In the genomic region with DNA sequence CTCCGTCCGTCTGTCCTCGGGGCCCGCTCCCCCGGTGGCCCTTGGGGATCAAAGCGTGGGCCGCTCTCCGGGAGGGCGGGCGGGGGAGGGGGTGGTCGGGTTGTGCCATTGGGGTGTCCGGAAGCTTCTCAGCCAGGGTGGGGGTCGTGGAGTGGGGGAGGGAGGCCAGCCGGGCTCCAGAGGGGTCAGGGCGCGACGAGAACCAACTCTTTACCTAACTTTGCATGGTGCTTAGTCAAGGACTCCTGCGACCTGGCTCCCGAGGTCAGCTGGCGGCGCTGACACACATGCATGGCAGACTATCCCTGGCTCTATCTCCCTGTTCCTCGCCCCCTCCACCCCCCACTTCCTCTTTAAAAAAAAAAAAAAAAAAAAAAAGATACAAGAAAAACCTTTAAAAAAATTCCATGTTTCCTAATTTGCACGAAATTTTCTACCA, we compare ENCODE assay signal across 1 cellular context.
TF ChIP-seq lines count a peak whose summit lies in the region.

No MANE protein-coding gene starts in this region.

TF ChIP-seq in GM23338, 12 proteins besides CTCF, POLR2A, EP300 and RAD21 (continued from another document):
- TF ChIP-seq NANOG (IDR thresholded peaks at IDR 0.05; ENCODE audit: borderline replicate concordance) (no peak), ZNF331 (CRISPR knock-in tag; IDR thresholded peaks at IDR 0.05; ENCODE audit: low read depth) (no peak), JUNB (IDR thresholded peaks at IDR 0.05; ENCODE audit: unreplicated experiment) (no peak), STAT1 (IDR thresholded peaks at IDR 0.05; ENCODE audit: unreplicated experiment) (no peak), POLR2AphosphoS5 (IDR thresholded peaks at IDR 0.05; ENCODE audit: low read depth) (no peak), CREB1 (CRISPR knock-in tag; IDR thresholded peaks at IDR 0.05; ENCODE audit: low read depth) (no peak), ZNF114 (CRISPR knock-in tag; IDR thresholded peaks at IDR 0.05) (no peak), EZH2 (IDR thresholded peaks at IDR 0.05; ENCODE audit: low read depth, unreplicated experiment) (no peak)
- TF ChIP-seq, protein P1, sequence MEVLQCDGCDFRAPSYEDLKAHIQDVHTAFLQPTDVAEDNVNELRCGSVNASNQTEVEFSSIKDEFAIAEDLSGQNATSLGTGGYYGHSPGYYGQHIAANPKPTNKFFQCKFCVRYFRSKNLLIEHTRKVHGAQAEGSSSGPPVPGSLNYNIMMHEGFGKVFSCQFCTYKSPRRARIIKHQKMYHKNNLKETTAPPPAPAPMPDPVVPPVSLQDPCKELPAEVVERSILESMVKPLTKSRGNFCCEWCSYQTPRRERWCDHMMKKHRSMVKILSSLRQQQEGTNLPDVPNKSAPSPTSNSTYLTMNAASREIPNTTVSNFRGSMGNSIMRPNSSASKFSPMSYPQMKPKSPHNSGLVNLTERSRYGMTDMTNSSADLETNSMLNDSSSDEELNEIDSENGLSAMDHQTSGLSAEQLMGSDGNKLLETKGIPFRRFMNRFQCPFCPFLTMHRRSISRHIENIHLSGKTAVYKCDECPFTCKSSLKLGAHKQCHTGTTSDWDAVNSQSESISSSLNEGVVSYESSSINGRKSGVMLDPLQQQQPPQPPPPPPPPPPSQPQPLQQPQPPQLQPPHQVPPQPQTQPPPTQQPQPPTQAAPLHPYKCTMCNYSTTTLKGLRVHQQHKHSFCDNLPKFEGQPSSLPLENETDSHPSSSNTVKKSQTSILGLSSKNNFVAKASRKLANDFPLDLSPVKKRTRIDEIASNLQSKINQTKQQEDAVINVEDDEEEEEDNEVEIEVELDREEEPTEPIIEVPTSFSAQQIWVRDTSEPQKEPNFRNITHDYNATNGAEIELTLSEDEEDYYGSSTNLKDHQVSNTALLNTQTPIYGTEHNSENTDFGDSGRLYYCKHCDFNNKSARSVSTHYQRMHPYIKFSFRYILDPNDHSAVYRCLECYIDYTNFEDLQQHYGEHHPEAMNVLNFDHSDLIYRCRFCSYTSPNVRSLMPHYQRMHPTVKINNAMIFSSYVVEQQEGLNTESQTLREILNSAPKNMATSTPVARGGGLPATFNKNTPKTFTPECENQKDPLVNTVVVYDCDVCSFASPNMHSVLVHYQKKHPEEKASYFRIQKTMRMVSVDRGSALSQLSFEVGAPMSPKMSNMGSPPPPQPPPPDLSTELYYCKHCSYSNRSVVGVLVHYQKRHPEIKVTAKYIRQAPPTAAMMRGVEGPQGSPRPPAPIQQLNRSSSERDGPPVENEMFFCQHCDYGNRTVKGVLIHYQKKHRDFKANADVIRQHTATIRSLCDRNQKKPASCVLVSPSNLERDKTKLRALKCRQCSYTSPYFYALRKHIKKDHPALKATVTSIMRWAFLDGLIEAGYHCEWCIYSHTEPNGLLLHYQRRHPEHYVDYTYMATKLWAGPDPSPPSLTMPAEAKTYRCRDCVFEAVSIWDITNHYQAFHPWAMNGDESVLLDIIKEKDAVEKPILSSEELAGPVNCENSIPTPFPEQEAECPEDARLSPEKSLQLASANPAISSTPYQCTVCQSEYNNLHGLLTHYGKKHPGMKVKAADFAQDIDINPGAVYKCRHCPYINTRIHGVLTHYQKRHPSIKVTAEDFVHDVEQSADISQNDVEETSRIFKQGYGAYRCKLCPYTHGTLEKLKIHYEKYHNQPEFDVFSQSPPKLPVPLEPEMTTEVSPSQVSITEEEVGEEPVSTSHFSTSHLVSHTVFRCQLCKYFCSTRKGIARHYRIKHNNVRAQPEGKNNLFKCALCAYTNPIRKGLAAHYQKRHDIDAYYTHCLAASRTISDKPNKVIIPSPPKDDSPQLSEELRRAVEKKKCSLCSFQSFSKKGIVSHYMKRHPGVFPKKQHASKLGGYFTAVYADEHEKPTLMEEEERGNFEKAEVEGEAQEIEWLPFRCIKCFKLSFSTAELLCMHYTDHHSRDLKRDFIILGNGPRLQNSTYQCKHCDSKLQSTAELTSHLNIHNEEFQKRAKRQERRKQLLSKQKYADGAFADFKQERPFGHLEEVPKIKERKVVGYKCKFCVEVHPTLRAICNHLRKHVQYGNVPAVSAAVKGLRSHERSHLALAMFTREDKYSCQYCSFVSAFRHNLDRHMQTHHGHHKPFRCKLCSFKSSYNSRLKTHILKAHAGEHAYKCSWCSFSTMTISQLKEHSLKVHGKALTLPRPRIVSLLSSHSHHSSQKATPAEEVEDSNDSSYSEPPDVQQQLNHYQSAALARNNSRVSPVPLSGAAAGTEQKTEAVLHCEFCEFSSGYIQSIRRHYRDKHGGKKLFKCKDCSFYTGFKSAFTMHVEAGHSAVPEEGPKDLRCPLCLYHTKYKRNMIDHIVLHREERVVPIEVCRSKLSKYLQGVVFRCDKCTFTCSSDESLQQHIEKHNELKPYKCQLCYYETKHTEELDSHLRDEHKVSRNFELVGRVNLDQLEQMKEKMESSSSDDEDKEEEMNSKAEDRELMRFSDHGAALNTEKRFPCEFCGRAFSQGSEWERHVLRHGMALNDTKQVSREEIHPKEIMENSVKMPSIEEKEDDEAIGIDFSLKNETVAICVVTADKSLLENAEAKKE (CRISPR knock-in tag; IDR thresholded peaks at IDR 0.05), result no peak
- TF ChIP-seq, protein P2, sequence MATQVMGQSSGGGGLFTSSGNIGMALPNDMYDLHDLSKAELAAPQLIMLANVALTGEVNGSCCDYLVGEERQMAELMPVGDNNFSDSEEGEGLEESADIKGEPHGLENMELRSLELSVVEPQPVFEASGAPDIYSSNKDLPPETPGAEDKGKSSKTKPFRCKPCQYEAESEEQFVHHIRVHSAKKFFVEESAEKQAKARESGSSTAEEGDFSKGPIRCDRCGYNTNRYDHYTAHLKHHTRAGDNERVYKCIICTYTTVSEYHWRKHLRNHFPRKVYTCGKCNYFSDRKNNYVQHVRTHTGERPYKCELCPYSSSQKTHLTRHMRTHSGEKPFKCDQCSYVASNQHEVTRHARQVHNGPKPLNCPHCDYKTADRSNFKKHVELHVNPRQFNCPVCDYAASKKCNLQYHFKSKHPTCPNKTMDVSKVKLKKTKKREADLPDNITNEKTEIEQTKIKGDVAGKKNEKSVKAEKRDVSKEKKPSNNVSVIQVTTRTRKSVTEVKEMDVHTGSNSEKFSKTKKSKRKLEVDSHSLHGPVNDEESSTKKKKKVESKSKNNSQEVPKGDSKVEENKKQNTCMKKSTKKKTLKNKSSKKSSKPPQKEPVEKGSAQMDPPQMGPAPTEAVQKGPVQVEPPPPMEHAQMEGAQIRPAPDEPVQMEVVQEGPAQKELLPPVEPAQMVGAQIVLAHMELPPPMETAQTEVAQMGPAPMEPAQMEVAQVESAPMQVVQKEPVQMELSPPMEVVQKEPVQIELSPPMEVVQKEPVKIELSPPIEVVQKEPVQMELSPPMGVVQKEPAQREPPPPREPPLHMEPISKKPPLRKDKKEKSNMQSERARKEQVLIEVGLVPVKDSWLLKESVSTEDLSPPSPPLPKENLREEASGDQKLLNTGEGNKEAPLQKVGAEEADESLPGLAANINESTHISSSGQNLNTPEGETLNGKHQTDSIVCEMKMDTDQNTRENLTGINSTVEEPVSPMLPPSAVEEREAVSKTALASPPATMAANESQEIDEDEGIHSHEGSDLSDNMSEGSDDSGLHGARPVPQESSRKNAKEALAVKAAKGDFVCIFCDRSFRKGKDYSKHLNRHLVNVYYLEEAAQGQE (IDR thresholded peaks at IDR 0.05; ENCODE audit: unreplicated experiment), result no peak
